Comparison of ENCODE assay signal across 27 cellular contexts in the genomic region with DNA sequence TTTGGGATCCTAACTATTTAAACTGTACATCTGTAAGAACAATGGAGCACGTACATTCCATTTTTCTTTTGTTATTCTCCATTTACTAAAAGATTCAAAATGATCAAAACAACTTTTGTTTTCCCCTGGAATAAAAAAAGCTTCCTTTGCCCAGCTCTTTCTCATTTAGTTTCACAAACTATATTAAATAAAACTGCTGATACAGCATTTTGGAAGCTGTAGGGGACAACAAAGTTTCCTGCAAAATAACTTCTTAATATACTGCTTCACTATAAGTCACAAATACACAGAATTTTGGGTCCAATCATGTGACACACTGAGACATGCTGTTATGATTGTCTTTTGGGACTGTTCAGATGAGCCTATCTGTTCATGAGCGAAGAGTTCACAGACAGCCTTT.
"Had no signal": no experiment of that assay in that cellular context is flagged by ENCODE, and none has a peak within 500 bp of the region (broad histone marks: within the 10 kb centered on the region; RNA-seq: fewer than 3 reads in every experiment).

No MANE protein-coding gene starts in this region.

- H3K27me3 ChIP-seq: esophagus squamous epithelium, gastrocnemius medialis, left lung had no signal

- FAIRE-seq: endometrium, islet of Langerhans, keratinocyte had no signal

- H3K36me3 ChIP-seq: esophagus squamous epithelium, gastrocnemius medialis, heart right ventricle, left lung, lower lobe of right lung had no signal

- H3K27ac Mint-ChIP-seq: dendritic cell treated with granulocyte-macrophage colony-stimulating factor and Interleukin-4, amounts not matched to agents 40 ng/mL and 50 ng/mL, for 4 days; endodermal cell; mesothelial cell of epicardium; naive B cell; naive thymus-derived CD8-positive, alpha-beta T cell had no signal

- H3K4me3 ChIP-seq: esophagus squamous epithelium, gastrocnemius medialis, heart right ventricle, left lung, lower lobe of right lung, mucosa of descending colon had no signal

- ATAC-seq: effector memory CD8-positive, alpha-beta T cell; esophagus mucosa; gastrocnemius medialis; heart right ventricle; left cardiac atrium; left lung; left ventricle myocardium superior; lower lobe of right lung; mucosa of descending colon; naive thymus-derived CD8-positive, alpha-beta T cell had no signal

- DNase-seq: cortex of kidney; effector CD8-positive, alpha-beta T cell; effector memory CD8-positive, alpha-beta T cell; endodermal cell; erythroblast; esophagus squamous epithelium; foreskin fibroblast; foreskin melanocyte; gastrocnemius medialis; glutamatergic neuron; heart right ventricle; hippocampal formation; left cardiac atrium; left lung; left ventricle myocardium superior; lower lobe of right lung; mesenchymal stem cell; mucosa of descending colon; naive B cell; naive thymus-derived CD8-positive, alpha-beta T cell had no signal

- H3K4me3 Mint-ChIP-seq: dendritic cell treated with granulocyte-macrophage colony-stimulating factor and Interleukin-4, amounts not matched to agents 40 ng/mL and 50 ng/mL, for 4 days; effector memory CD8-positive, alpha-beta T cell; endodermal cell; mesothelial cell of epicardium; naive B cell; naive thymus-derived CD8-positive, alpha-beta T cell had no signal

- H3K27me3 Mint-ChIP-seq: effector memory CD8-positive, alpha-beta T cell had no signal

- H3K4me1 ChIP-seq: esophagus squamous epithelium, gastrocnemius medialis, left lung, lower lobe of right lung had no signal

- H3K27ac ChIP-seq: epithelial cell of prostate, esophagus squamous epithelium, gastrocnemius medialis, heart right ventricle, left lung, lower lobe of right lung had no signal

- H3K9me3 ChIP-seq: esophagus squamous epithelium, gastrocnemius medialis, heart right ventricle, left lung, lower lobe of right lung, mucosa of descending colon had no signal

- H3K36me3 Mint-ChIP-seq: mesothelial cell of epicardium; naive B cell; naive thymus-derived CD8-positive, alpha-beta T cell had no signal

- H3K4me1 Mint-ChIP-seq: endodermal cell, mesothelial cell of epicardium, naive B cell had no signal
